ENCODE assay signal across 8 cellular contexts in genomic region chr1:208245185-208245705, GRCh38. TPM values are rescaled to one million over a fixed set of nuclear protein-coding genes. Genes with fewer than 3 reads are reported as not detected.
DNase-seq lines count a peak whose midpoint lies in the region; ATAC-seq and TF ChIP-seq lines count a peak whose summit lies in the region.

No MANE protein-coding gene starts in this region.

- peak; percentile 58 for ATAC-seq in HG02610 (IDR thresholded peaks at IDR 0.05; ENCODE audit: unreplicated experiment)

- H3K27me3 ChIP-seq in right atrium auricular region (no peaks in the 10 kb centered on the region), uterus (no peaks in the 10 kb centered on the region)

- peak overlapping the region; percentile 69 for H3K4me3 Mint-ChIP-seq in T-helper 1 cell treated with Interleukin-12 subunit alpha and Interleukin-12 subunit beta and Interleukin-4 antibody, amounts not matched to agents 30 μg/mL and 1 μg/mL, for 36 hours

- H3K9me3 Mint-ChIP-seq in T-helper 1 cell treated with Interleukin-12 subunit alpha and Interleukin-12 subunit beta and Interleukin-4 antibody, amounts not matched to agents 30 μg/mL and 1 μg/mL, for 36 hours: no peaks in the 10 kb centered on the region

- intact Hi-C loops in uterus (cut with DNase I; ENCODE audit: low total_unique reads): loop anchor here (5.0 to 10.0 kb wide), 2 partner anchors 110 to 213 kb away; no protein-coding TSS in a partner anchor

- peaks cover 0 to 34% of the 10 kb centered on the region in 2 donors for H3K4me1 ChIP-seq in right atrium auricular region
- H3K4me1 ChIP-seq in uterus: no peaks in the 10 kb centered on the region

- peaks cover 56% of the 10 kb centered on the region for H3K27me3 Mint-ChIP-seq in T-helper 1 cell treated with Interleukin-12 subunit alpha and Interleukin-12 subunit beta and Interleukin-4 antibody, amounts not matched to agents 30 μg/mL and 1 μg/mL, for 36 hours (ENCODE audit: low read depth)

- DNase-seq in GM03348 (ENCODE audit: low spot score): peak; percentile 87
- peak; percentile 79 to 96 (median 83) for DNase-seq in NCI-H1417 (lab: John Stamatoyannopoulos, UW)
- peak in 53 of 58 donors; percentile 47 to 94 (median 74) for DNase-seq in anterior cingulate cortex (lab: John Stamatoyannopoulos, UW)
- DNase-seq in right atrium auricular region (ENCODE audit: low spot score): peak; percentile 97
- peak; percentile 84 for DNase-seq in pulmonary artery endothelial cell (ENCODE audit: low read depth, low spot score)
- peak; percentile 92 to 96 for DNase-seq in uterus

- peak; percentile 17 to 38 for TF ChIP-seq POLR2A in uterus (IDR thresholded peaks at IDR 0.05)

- H3K4me3 ChIP-seq in right atrium auricular region: peak overlapping the region; percentile 75 to 88
- peak overlapping the region; percentile 71 to 91 for H3K4me3 ChIP-seq in uterus

- H3K27ac ChIP-seq in right atrium auricular region (peak overlapping the region; percentile 88), uterus (peak overlapping the region; percentile 87 to 89)

- H3K27ac Mint-ChIP-seq in T-helper 1 cell treated with Interleukin-12 subunit alpha and Interleukin-12 subunit beta and Interleukin-4 antibody, amounts not matched to agents 30 μg/mL and 1 μg/mL, for 36 hours: no peak overlapping the region

- peaks cover 8% of the 10 kb centered on the region for H3K4me1 Mint-ChIP-seq in T-helper 1 cell treated with Interleukin-12 subunit alpha and Interleukin-12 subunit beta and Interleukin-4 antibody, amounts not matched to agents 30 μg/mL and 1 μg/mL, for 36 hours (ENCODE audit: low read depth)

- H3K36me3 ChIP-seq in right atrium auricular region (no peaks in the 10 kb centered on the region), uterus (no peaks in the 10 kb centered on the region)

- no peaks in the 10 kb centered on the region for H3K36me3 Mint-ChIP-seq in T-helper 1 cell treated with Interleukin-12 subunit alpha and Interleukin-12 subunit beta and Interleukin-4 antibody, amounts not matched to agents 30 μg/mL and 1 μg/mL, for 36 hours (ENCODE audit: low read depth)

- H3K9me3 ChIP-seq in right atrium auricular region (no peaks in the 10 kb centered on the region), uterus (no peaks in the 10 kb centered on the region)

- TF ChIP-seq CTCF in right atrium auricular region (IDR thresholded peaks at IDR 0.05): peak; percentile 52 to 81
- peak; percentile 83 to 91 (median 88) for TF ChIP-seq CTCF in uterus (IDR thresholded peaks at IDR 0.05)

RNA-seq across cellular contexts. Expression of gene PLXNA2, which starts 1.1 kb away (rescaled TPM):
- 10 to 100 TPM; 10.8 to 23.8 TPM for total RNA-seq in right atrium auricular region
- total RNA-seq in pulmonary artery endothelial cell: 70.2 and 91.6 TPM in 2 replicates
- 10 to 100 TPM in 2 of 4 donors, 1 to 10 TPM in 2; 5.4 to 94.5 (median 9.5) TPM for total RNA-seq in uterus

Comparison
In these comparisons a context has a peak if more than half of its experiments do, and no peak if none do; other contexts are left out.
1. Peak in every context shown above with its lines: DNase-seq, ATAC-seq, H3K4me3 ChIP-seq and H3K27ac ChIP-seq.